ENCODE assay signal across 9 cellular contexts in the genomic region with DNA sequence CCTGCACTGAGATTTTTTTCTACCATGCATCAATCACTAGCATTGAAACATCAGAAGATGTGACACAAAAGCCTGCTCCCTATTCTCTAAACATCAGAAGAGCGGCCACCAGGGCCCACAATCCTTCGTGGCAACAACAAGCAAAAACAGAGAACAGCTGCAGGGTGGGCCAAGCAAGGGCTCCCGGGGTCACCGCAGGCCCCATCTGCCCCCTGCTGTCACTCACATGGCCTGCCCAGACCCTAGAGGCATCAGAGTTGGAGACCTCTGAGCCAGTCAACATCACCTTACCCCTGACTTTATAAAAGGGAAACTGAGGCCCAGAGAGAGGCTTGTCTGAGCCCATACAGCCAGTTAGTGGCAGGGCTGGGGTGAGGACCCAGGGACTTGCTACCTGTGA. TPM values are rescaled to one million over a fixed set of nuclear protein-coding genes. Genes with fewer than 3 reads are reported as not detected.
DNase-seq lines count a peak whose midpoint lies in the region; ATAC-seq, FAIRE-seq and TF ChIP-seq lines count a peak whose summit lies in the region.
"Had no signal": no experiment of that assay in that cellular context is flagged by ENCODE, and none has a peak within 500 bp of the region (broad histone marks: within the 10 kb centered on the region; RNA-seq: fewer than 3 reads in every experiment).

No MANE protein-coding gene starts in this region.

- peak overlapping the region; percentile 61 for H4K91ac ChIP-seq in neuronal stem cell (ENCODE audit: low read depth, low read length, poor library complexity)

- H2AK5ac ChIP-seq in neuronal stem cell (ENCODE audit: low read depth, low read length), result no peak overlapping the region

- DNase-seq in CD8-positive, alpha-beta memory T cell, result no peak
- no peak for DNase-seq in GM20000 (ENCODE audit: low spot score)
- DNase-seq in GM12878 (ENCODE audit: low read depth, low spot score), result no peak
- DNase-seq in neuronal stem cell (ENCODE audit: low spot score), result no peak
- no peak for DNase-seq in GDM1 (lab: John Stamatoyannopoulos, UW)
- DNase-seq in frontal cortex (ENCODE audit: low spot score in 2 of 2), result no peak
- no peak for DNase-seq in GM23248
- DNase-seq in hippocampal formation (lab: John Stamatoyannopoulos, UW), result no peak

- H3K79me1 ChIP-seq in neuronal stem cell (ENCODE audit: low read depth, low read length), result no peaks in the 10 kb centered on the region

- no peaks in the 10 kb centered on the region for H3K9me3 Mint-ChIP-seq in CD8-positive, alpha-beta memory T cell

- peak overlapping the region; percentile 96 to 100 (median 99) for H3K4me3 Mint-ChIP-seq in CD8-positive, alpha-beta memory T cell

- no TSS peak for BruUV-seq in GM12878 (replicated peaks; lab: Mats Ljungman, UMichigan)

- no peak overlapping the region for H2BK12ac ChIP-seq in neuronal stem cell (ENCODE audit: low read length)

- H3K79me2 ChIP-seq in GM12878 (ENCODE audit: control insufficient read depth, insufficient read depth, low read length) (peaks cover 97% of the 10 kb centered on the region), GM23248 (ENCODE audit: insufficient read depth) (no peaks in the 10 kb centered on the region)
- H3K79me2 ChIP-seq: hepatocyte had no signal

- H3K14ac ChIP-seq in neuronal stem cell (ENCODE audit: low read length), result no peak overlapping the region

- no peaks in the 10 kb centered on the region for H3K36me3 ChIP-seq in CD8-positive, alpha-beta memory T cell (ENCODE audit: insufficient read depth, low read length)
- peaks cover 2 to 6% of the 10 kb centered on the region in 2 experiments; a peak in 3 of 4 replicates for H3K36me3 ChIP-seq in GM12878 (ENCODE audit: control insufficient read depth in 2 of 2, insufficient read depth in 2 of 2, low read length in 1 of 2)
- no peaks in the 10 kb centered on the region for H3K36me3 ChIP-seq in neuronal stem cell (replicated peaks in 1 of 2; ENCODE audit: control insufficient read depth in 2 of 2, insufficient read depth in 2 of 2, low read length in 2 of 2)
- no peaks in the 10 kb centered on the region for H3K36me3 ChIP-seq in GM23248 (ENCODE audit: low read depth)

- H4K20me1 ChIP-seq in GM12878 (ENCODE audit: control insufficient read depth, insufficient read depth), result no peaks in the 10 kb centered on the region
- no peaks in the 10 kb centered on the region for H4K20me1 ChIP-seq in GM23248 (ENCODE audit: insufficient read depth)

- peaks cover 6 to 60% (median 10%) of the 10 kb centered on the region in 3 donors for H3K36me3 Mint-ChIP-seq in CD8-positive, alpha-beta memory T cell

- SMC1A ChIA-PET in GM12878 (lab: Charles Lee; ENCODE audit: uncharacterized antibody, unreplicated experiment), result interaction anchor here (15.9 to 24.8 kb wide), 4 partner anchors 3 to 27 kb away, joined by 248 to 556 read pairs (median 440); a partner anchor contains a TSS

- peaks cover 75% of the 10 kb centered on the region for H3K4me1 ChIP-seq in CD8-positive, alpha-beta memory T cell (ENCODE audit: insufficient read depth, low read length)
- H3K4me1 ChIP-seq in GM12878 (ENCODE audit: control insufficient read depth, insufficient read depth, low read length), result peaks cover 48% of the 10 kb centered on the region
- H3K4me1 ChIP-seq in neuronal stem cell (ENCODE audit: control insufficient read depth in 2 of 2, insufficient read depth in 1 of 2, low read depth in 1 of 2, low read length in 2 of 2), result peaks cover 7% of the 10 kb centered on the region in 2 donors
- H3K4me1 ChIP-seq in GM23248 (ENCODE audit: insufficient read depth), result peaks cover 15% of the 10 kb centered on the region

- TF ChIP-seq RAD21 in GM12878 (IDR thresholded peaks at IDR 0.05; ENCODE audit: insufficient read depth, low read depth, low read length), result no peak

- H3K9me2 ChIP-seq in GM23248 (ENCODE audit: insufficient read depth), result no peaks in the 10 kb centered on the region

- H3K9me3 ChIP-seq in CD8-positive, alpha-beta memory T cell (ENCODE audit: low read length), result no peaks in the 10 kb centered on the region
- H3K9me3 ChIP-seq in GM12878 (replicated peaks; ENCODE audit: control insufficient read depth, insufficient read depth, low read length), result no peaks in the 10 kb centered on the region
- H3K9me3 ChIP-seq in neuronal stem cell (replicated peaks in 1 of 2; ENCODE audit: control insufficient read depth in 2 of 2, insufficient read depth in 1 of 2, low read depth in 1 of 2, low read length in 2 of 2), result peaks cover 0 to under 1% of the 10 kb centered on the region in 2 donors
- no peaks in the 10 kb centered on the region for H3K9me3 ChIP-seq in GM23248 (ENCODE audit: low read depth)

- H2AFZ ChIP-seq in GM12878 (ENCODE audit: control insufficient read depth, low read depth, low read length), result no peak overlapping the region
- H2AFZ ChIP-seq in neuronal stem cell (ENCODE audit: low read length), result no peak overlapping the region
- no peak overlapping the region for H2AFZ ChIP-seq in GM23248
- H2AFZ ChIP-seq: hepatocyte had no signal

- H3K4ac ChIP-seq in neuronal stem cell (ENCODE audit: low read length), result no peak overlapping the region

- POLR2A ChIA-PET in CD8-positive, alpha-beta memory T cell (lab: Charles Lee), result interaction anchor here (2.1 to 11.0 kb wide), 3 partner anchors 10 to 36 kb away, joined by 5 to 189 read pairs (median 25); no protein-coding TSS in a partner anchor
- POLR2A ChIA-PET in GM12878 (lab: Charles Lee), result interaction anchor here (1.0 to 22.5 kb wide), 8 partner anchors 5 to 37 kb away, joined by 3 to 741 read pairs (median 24); a partner anchor contains a TSS

- H3K4me3 ChIP-seq in CD8-positive, alpha-beta memory T cell (ENCODE audit: low read length), result peak overlapping the region; percentile 74
- H3K4me3 ChIP-seq in GM12878 (peak overlapping the region; percentile 98), neuronal stem cell (ENCODE audit: low read length in 2 of 2) (no peak overlapping the region), GM23248 (no peak overlapping the region)
- H3K4me3 ChIP-seq: hepatocyte had no signal

- H3K23ac ChIP-seq in neuronal stem cell (ENCODE audit: low read depth, low read length, poor library complexity), result no peak overlapping the region

- intact Hi-C loops in GM12878 (cut with micrococcal nuclease; ENCODE audit: unreplicated experiment), result no loop called here

- H3K18ac ChIP-seq in neuronal stem cell (ENCODE audit: low read length), result peak overlapping the region; percentile 61

- FAIRE-seq in GM12878 (lab: Jason Lieb, UNC), result no peak
- no peak for FAIRE-seq in frontal cortex (lab: Jason Lieb, UNC)

- peak overlapping the region; percentile 96 for H3K27ac ChIP-seq in CD8-positive, alpha-beta memory T cell (ENCODE audit: low read depth, low read length)
- H3K27ac ChIP-seq in GM12878 (ENCODE audit: control insufficient read depth, insufficient read depth), result peak overlapping the region; percentile 93
- no peak overlapping the region for H3K27ac ChIP-seq in neuronal stem cell (replicated peaks; ENCODE audit: low read length)
- H3K27ac ChIP-seq in GM23248, result no peak overlapping the region
- H3K27ac ChIP-seq: hepatocyte had no signal

- no peak overlapping the region for H2BK15ac ChIP-seq in neuronal stem cell (ENCODE audit: low read length)

- peaks cover 86 to 90% (median 86%) of the 10 kb centered on the region in 3 donors for H3K4me1 Mint-ChIP-seq in CD8-positive, alpha-beta memory T cell

- H2BK120ac ChIP-seq in neuronal stem cell (ENCODE audit: low read depth, low read length), result no peak overlapping the region

- H3K9ac ChIP-seq in GM12878 (ENCODE audit: control insufficient read depth, insufficient read depth, low read length), result peak overlapping the region; percentile 97
- no peak overlapping the region for H3K9ac ChIP-seq in neuronal stem cell (ENCODE audit: low read depth, low read length, poor library complexity)
- H3K9ac ChIP-seq in GM23248, result no peak overlapping the region

- peaks cover 0 to 2% of the 10 kb centered on the region in 2 donors for H3K27me3 Mint-ChIP-seq in CD8-positive, alpha-beta memory T cell

- ATAC-seq in GM12878, result no peak

- WGBS in GM12878 (ENCODE audit: insufficient coverage, insufficient replicate concordance, low lambda C conversion rate, missing lambda C conversion rate), result 5% methylated on average over 4 of the region's 4 CpGs
- WGBS in neuronal stem cell (ENCODE audit: extremely low coverage in 2 of 2, insufficient read length in 2 of 2, insufficient replicate concordance in 1 of 2), 2 donors, result no CpG with 5 or more reads among the region's 4 CpGs
- 93 to 98% methylated on average over 4 of the region's 4 CpGs for WGBS in GM23248 (ENCODE audit: low coverage in 1 of 2, low lambda C conversion rate in 2 of 2, missing lambda C conversion rate in 2 of 2), 2 experiments

- TF ChIP-seq EP300 in GM12878 (IDR thresholded peaks at IDR 0.05; ENCODE audit: borderline replicate concordance in 1 of 2, control insufficient read depth in 1 of 2, low read depth in 2 of 2, low read length in 2 of 2), result no peak

- CTCF ChIA-PET in CD8-positive, alpha-beta memory T cell (lab: Charles Lee), result interaction anchor here (1.4 to 11.3 kb wide), 6 partner anchors 11 to 36 kb away, joined by 3 to 76 read pairs (median 11); no protein-coding TSS in a partner anchor
- CTCF ChIA-PET in GM12878 (lab: Yijun Ruan, JAX), result interaction anchor here (1.4 to 16.5 kb wide), 7 partner anchors 10 to 36 kb away, joined by 6 to 161 read pairs (median 9); no protein-coding TSS in a partner anchor

- H3K27me3 ChIP-seq in CD8-positive, alpha-beta memory T cell (ENCODE audit: insufficient read depth, low read length, poor library complexity, severe bottlenecking), result no peaks in the 10 kb centered on the region
- H3K27me3 ChIP-seq in GM12878 (replicated peaks in 1 of 2; ENCODE audit: control insufficient read depth in 2 of 2, insufficient read depth in 2 of 2, low read length in 1 of 2) (no peaks in the 10 kb centered on the region), neuronal stem cell (ENCODE audit: control insufficient read depth in 3 of 3, insufficient read depth in 3 of 3, low read depth in 1 of 3, low read length in 3 of 3) (no peaks in the 10 kb centered on the region), GM23248 (replicated peaks; ENCODE audit: insufficient read depth) (no peaks in the 10 kb centered on the region)

- in situ Hi-C loops in GM12878 (cut with MboI), result loop anchor here (10.0 kb wide), 1 partner anchor 1179 kb away; a partner anchor contains a TSS
- in situ Hi-C loops in GM23248 (cut with MboI), result no loop called here

- no peak overlapping the region for H4K8ac ChIP-seq in neuronal stem cell (ENCODE audit: low read depth, low read length)

- TF ChIP-seq CTCF in GM20000 (IDR thresholded peaks at IDR 0.05; ENCODE audit: extremely low read depth, missing control alignments), result peak; percentile 2
- peak in 1 of 3 experiments; percentile 23; a peak in 1 of 6 replicates for TF ChIP-seq CTCF in GM12878 (IDR thresholded peaks at IDR 0.05 in 2 of 3, conservative IDR thresholded peaks at IDR 0.05 in 1 of 3; ENCODE audit: control insufficient read depth in 2 of 3, extremely low read depth in 1 of 3, insufficient read depth in 1 of 3, low read depth in 3 of 3, low read length in 3 of 3)

- TF ChIP-seq POLR2A in GM12878 (IDR thresholded peaks at IDR 0.05; ENCODE audit: low read depth, low read length), result peak; percentile 70

- RAD21 ChIA-PET in GM12878 (lab: Charles Lee; ENCODE audit: unreplicated experiment), result interaction anchor here (0.5 to 17.1 kb wide), 6 partner anchors 8 to 161 kb away, joined by 3 to 462 read pairs (median 126); no protein-coding TSS in a partner anchor

- peaks cover 16% of the 10 kb centered on the region for H3F3A ChIP-seq in GM23248 (ENCODE audit: insufficient read depth)

- peak overlapping the region; percentile 98 to 100 (median 100) for H3K27ac Mint-ChIP-seq in CD8-positive, alpha-beta memory T cell

- H2BK5ac ChIP-seq in neuronal stem cell (ENCODE audit: low read length), result no peak overlapping the region

- H3K4me2 ChIP-seq in GM12878 (ENCODE audit: control insufficient read depth, insufficient read depth) (peak overlapping the region; percentile 75), neuronal stem cell (ENCODE audit: insufficient read depth, low read length, poor library complexity, severe bottlenecking) (no peak overlapping the region), GM23248 (ENCODE audit: unreplicated experiment) (no peak overlapping the region)
- H3K4me2 ChIP-seq: hepatocyte had no signal

RNA-seq across cellular contexts. Expression of a gene that starts 1.8 kb away (rescaled TPM):
- 100 to 1,000 TPM; 204 to 206 TPM for total RNA-seq in CD8-positive, alpha-beta memory T cell
- polyA plus RNA-seq in CD8-positive, alpha-beta memory T cell, result 589 TPM
- 345 and 349 TPM in 2 replicates for total RNA-seq in GM12878 (2013; cell fraction: nucleolus; rRNA removed)
- total RNA-seq in GM12878 (2014; rRNA removed) (360 and 370 TPM in 2 replicates), GM12878 (2014; rRNA removed; fragmentation: Illumina TruSeq; extraction: Trizol) (423 and 431 TPM in 2 replicates), GM12878 (2021) (740 and 758 TPM in 2 replicates), frontal cortex (3.7 TPM)
- 582 TPM for polyA plus RNA-seq in GM12878 (2011; ENCODE audit: low read depth)
- polyA plus RNA-seq in GM12878 (2011; rRNA removed) (411 and 682 TPM in 2 replicates), GM12878 (2014; fragmentation: Illumina TruSeq; extraction: Trizol) (972 and 1,013 TPM in 2 replicates), GM12878 (2014; fragmentation: Nextera tagmentation; extraction: Ambion mirVana) (10 to 100 TPM; 24.1 to 48.8 TPM), GM12878 (2014; rRNA removed) (675 and 692 TPM in 2 replicates), GM12878 (2016; fragmentation: Nextera tagmentation; extraction: Ambion mirVana) (1,000 to 10,000 TPM in 1 of 2 experiments, 100 to 1,000 TPM in 1; 977 to 1,034 TPM), GM23248 (2016; fragmentation: Nextera tagmentation; extraction: Ambion mirVana) (0.36 and 0.74 TPM in 2 replicates)
- 985 and 1,156 TPM in 2 replicates for polyA plus RNA-seq in GM12878 (2011; cell fraction: cytosol; rRNA removed)
- polyA plus RNA-seq in GM12878 (2011; cell fraction: nucleus; rRNA removed), result 492 and 615 TPM in 2 replicates
- 791 and 943 TPM in 2 replicates for polyA plus RNA-seq in GM12878 (2012)
- polyA minus RNA-seq in GM12878 (2011; rRNA and poly(A)+ RNA removed), result 1,330 and 1,556 TPM in 2 replicates
- polyA minus RNA-seq in GM12878 (2011; cell fraction: cytosol; rRNA and poly(A)+ RNA removed), result 364 and 402 TPM in 2 replicates
- polyA minus RNA-seq in GM12878 (2011; cell fraction: nucleus; rRNA and poly(A)+ RNA removed), result 131 and 171 TPM in 2 replicates
- polyA plus RNA-seq in neuronal stem cell (2013, experiment 1 of 2), result 0.15 TPM
- polyA plus RNA-seq in neuronal stem cell (2013, experiment 2 of 2), result 0.10 TPM
- total RNA-seq in GM23248 (2014; rRNA removed; shearing (Covaris generic)), result not detected in 2 replicates

RNA-seq across cellular contexts. Expression of a gene that starts 32.4 kb away (rescaled TPM):
- total RNA-seq in CD8-positive, alpha-beta memory T cell, result under 1 TPM; 0.59 to 0.91 TPM
- not detected for polyA plus RNA-seq in CD8-positive, alpha-beta memory T cell
- 0.51 and 1.9 TPM in 2 replicates for total RNA-seq in GM12878 (2013; cell fraction: nucleolus; rRNA removed)
- total RNA-seq in GM12878 (2014; rRNA removed) (0.11 and 0.27 TPM in 2 replicates), GM12878 (2014; rRNA removed; fragmentation: Illumina TruSeq; extraction: Trizol) (0.04 TPM in 1 of 2 replicates, not detected in the other), GM12878 (2021) (0.21 and 0.24 TPM in 2 replicates), frontal cortex (0.41 TPM)
- polyA plus RNA-seq in GM12878 (2011; ENCODE audit: low read depth), result 0.31 TPM
- polyA plus RNA-seq in GM12878 (2011; rRNA removed) (0.36 and 0.50 TPM in 2 replicates), GM12878 (2014; fragmentation: Illumina TruSeq; extraction: Trizol) (0.07 and 0.11 TPM in 2 replicates), GM12878 (2014; fragmentation: Nextera tagmentation; extraction: Ambion mirVana) (under 1 TPM in 1 of 2 experiments, not detected in 1; 0.07 TPM), GM12878 (2014; rRNA removed) (0.10 and 0.46 TPM in 2 replicates), GM12878 (2016; fragmentation: Nextera tagmentation; extraction: Ambion mirVana) (under 1 TPM; 0.09 to 0.44 TPM), GM23248 (2016; fragmentation: Nextera tagmentation; extraction: Ambion mirVana) (0.11 TPM in 1 of 2 replicates, not detected in the other)
- polyA plus RNA-seq in GM12878 (2011; cell fraction: cytosol; rRNA removed), result 0.67 and 0.77 TPM in 2 replicates
- polyA plus RNA-seq in GM12878 (2011; cell fraction: nucleus; rRNA removed), result 1.5 and 2.1 TPM in 2 replicates
- polyA plus RNA-seq in GM12878 (2012), result 0.48 and 0.60 TPM in 2 replicates
- polyA minus RNA-seq in GM12878 (2011; rRNA and poly(A)+ RNA removed), result 0.22 and 0.72 TPM in 2 replicates
- polyA minus RNA-seq in GM12878 (2011; cell fraction: cytosol; rRNA and poly(A)+ RNA removed), result not detected in 2 replicates
- 0.67 and 1.3 TPM in 2 replicates for polyA minus RNA-seq in GM12878 (2011; cell fraction: nucleus; rRNA and poly(A)+ RNA removed)
- 0.04 TPM for polyA plus RNA-seq in neuronal stem cell (2013, experiment 1 of 2)
- polyA plus RNA-seq in neuronal stem cell (2013, experiment 2 of 2), result 0.01 TPM
- 0.32 TPM in 1 of 2 replicates, not detected in the other for total RNA-seq in GM23248 (2014; rRNA removed; shearing (Covaris generic))

Comparison
In these comparisons a context has a peak if more than half of its experiments do, and no peak if none do; other contexts are left out.
1. H3K27ac ChIP-seq: peak in CD8-positive, alpha-beta memory T cell (single experiment) and GM12878 (single experiment); none in neuronal stem cell (single experiment) and GM23248 (single experiment).
2. H3K4me3 ChIP-seq: peak in CD8-positive, alpha-beta memory T cell (single experiment) and GM12878 (single experiment); none in neuronal stem cell (0 of 2) and GM23248 (single experiment).
3. RNA of a gene that starts 1.8 kb away (total RNA-seq): 345 to 758 TPM in GM12878 and 204 to 206 TPM in CD8-positive, alpha-beta memory T cell; 3.7 TPM in frontal cortex (single experiment) and not detected in GM23248; every median in the first group is over 10 times any median in the second.